In the genomic region with DNA sequence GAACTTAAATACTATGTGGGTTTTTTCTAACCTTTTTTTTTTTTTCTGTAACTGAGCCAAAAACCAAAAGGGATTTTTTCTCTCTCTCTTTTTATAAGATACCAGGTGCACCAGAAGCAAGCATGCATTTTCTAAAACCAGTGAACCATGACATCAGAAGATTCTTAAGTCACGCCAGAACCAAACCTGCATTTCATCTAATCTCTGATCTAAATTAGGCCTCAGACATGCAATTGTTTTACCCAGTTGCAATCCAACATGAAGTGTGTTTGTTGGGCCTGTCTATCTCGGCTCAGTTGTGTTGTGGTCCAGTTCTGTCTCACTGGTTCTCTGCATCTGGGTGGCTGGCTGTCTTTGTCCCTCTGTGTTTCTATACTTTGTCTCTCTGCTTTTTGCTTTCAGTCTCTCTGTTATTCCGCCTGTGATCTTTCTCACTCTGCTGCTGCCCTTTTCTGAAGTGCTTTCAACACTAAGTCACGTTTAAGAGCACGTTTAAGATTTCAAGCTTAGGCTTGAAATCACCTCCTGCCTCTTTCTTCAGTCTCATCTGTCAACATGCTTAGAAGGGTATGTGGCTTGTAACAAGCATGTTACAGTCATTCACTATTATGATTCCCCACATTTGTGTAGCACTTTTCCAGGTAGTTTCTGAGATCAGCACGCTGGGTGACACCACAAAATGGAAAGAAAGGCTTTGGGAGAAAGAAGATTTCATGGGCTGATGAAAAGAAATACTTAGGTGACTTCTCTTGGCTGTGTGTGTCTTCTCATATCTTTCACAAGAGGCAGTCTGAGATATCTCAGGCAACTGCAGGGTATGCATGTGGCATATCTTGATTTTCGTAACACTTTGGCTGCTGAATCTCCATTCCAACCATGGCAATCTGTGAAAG, we compare ENCODE assay signal across 13 cellular contexts.
DNase-seq lines count a peak whose midpoint lies in the region; ATAC-seq, FAIRE-seq and TF ChIP-seq lines count a peak whose summit lies in the region.
"Had no signal": no experiment of that assay in that cellular context is flagged by ENCODE, and none has a peak within 500 bp of the region (broad histone marks: within the 10 kb centered on the region; RNA-seq: fewer than 3 reads in every experiment).

No MANE protein-coding gene starts in this region.

- H3K27me3 ChIP-seq in SU-DHL-6 (ENCODE audit: low read length) = no peaks in the 10 kb centered on the region
- H3K27me3 ChIP-seq: testis had no signal

- H2AFZ ChIP-seq in SU-DHL-6 (ENCODE audit: low read depth, low read length, severe bottlenecking) = peak overlapping the region; percentile 8

- H3K36me3 ChIP-seq in SU-DHL-6 (ENCODE audit: low read length) = 0 out of 2 replicates have a peak, but pooled peaks cover 5% of the 10 kb centered on the region

- H4K20me1 ChIP-seq in SU-DHL-6 (ENCODE audit: low read depth, low read length) = no peaks in the 10 kb centered on the region

- H3K9me3 ChIP-seq in SU-DHL-6 (ENCODE audit: insufficient read depth, low read length) = peaks cover 5% of the 10 kb centered on the region; the same call in 1 of the 2 replicates
- H3K9me3 ChIP-seq: testis had no signal

- H3K9me2 ChIP-seq in SU-DHL-6 (replicated peaks; ENCODE audit: insufficient read depth, low read length) = no peaks in the 10 kb centered on the region

- H3K4me3 ChIP-seq in SU-DHL-6 (ENCODE audit: insufficient read depth, low read length, poor library complexity, severe bottlenecking) = peak overlapping the region; percentile 27
- H3K4me3 ChIP-seq: testis had no signal

- DNase-seq in GM12891 (ENCODE audit: insufficient read length, low spot score) (peak; percentile 13), HTR-8/SVneo (ENCODE audit: insufficient read length, low spot score) (no peak), HuH-7.5 (ENCODE audit: low spot score) (no peak)
- DNase-seq in naive thymus-derived CD8-positive, alpha-beta T cell = no peak
- DNase-seq in NK-92 treated with Interleukin-12 subunit alpha and Interleukin-12 subunit beta, amount 100 ng/mL, for 24 hours (lab: John Stamatoyannopoulos, UW) = no peak
- DNase-seq: CD8-positive, alpha-beta T cell; cerebellar nuclear complex; Kasumi-1; stimulated activated CD4-positive, alpha-beta T cell treated with anti-CD3 and anti-CD28 coated beads, Interleukin-15, amount 100 ng/mL, for 24 hours; testis had no signal

- H3K27ac ChIP-seq in SU-DHL-6 (ENCODE audit: low read depth, low read length) = peak overlapping the region; percentile 100
- H3K27ac ChIP-seq: testis had no signal

- peak; percentile 88 for FAIRE-seq in GM12891 (lab: Jason Lieb, UNC)
- FAIRE-seq in HTR-8/SVneo (lab: Jason Lieb, UNC) = no peak

- H3K4me2 ChIP-seq in SU-DHL-6 (ENCODE audit: low read depth, low read length, poor library complexity, severe bottlenecking) = peak overlapping the region; percentile 96

- H3K4me1 Mint-ChIP-seq in naive thymus-derived CD8-positive, alpha-beta T cell = peaks cover 0 to 8% (median 0%) of the 10 kb centered on the region in 4 donors

- peak overlapping the region; percentile 85 for H3K9ac ChIP-seq in SU-DHL-6 (ENCODE audit: low read length)

- no peaks in the 10 kb centered on the region for H3K79me2 ChIP-seq in SU-DHL-6 (ENCODE audit: insufficient read depth, low read length)

- ATAC-seq in GM21390 (IDR thresholded peaks at IDR 0.05; ENCODE audit: unreplicated experiment) (peak; percentile 84), HG03378 (IDR thresholded peaks at IDR 0.05; ENCODE audit: unreplicated experiment) (peak; percentile 66)
- ATAC-seq in naive thymus-derived CD8-positive, alpha-beta T cell = no peak
- ATAC-seq: CD8-positive, alpha-beta T cell had no signal

- H3K27ac Mint-ChIP-seq in naive thymus-derived CD8-positive, alpha-beta T cell = no peak overlapping the region
- H3K27ac Mint-ChIP-seq: CD8-positive, alpha-beta T cell had no signal

- H3K9me3 Mint-ChIP-seq in naive thymus-derived CD8-positive, alpha-beta T cell = peaks cover 0 to 35% (median 16%) of the 10 kb centered on the region in 9 donors

- peaks cover 24% of the 10 kb centered on the region for H3F3A ChIP-seq in SU-DHL-6 (ENCODE audit: insufficient read depth)

- peak overlapping the region in 1 of 10 donors; percentile 1 for H3K4me3 Mint-ChIP-seq in naive thymus-derived CD8-positive, alpha-beta T cell
- H3K4me3 Mint-ChIP-seq: CD8-positive, alpha-beta T cell had no signal

- POLR2A ChIA-PET in naive thymus-derived CD8-positive, alpha-beta T cell (lab: Charles Lee) = no interaction called here

- peak; percentile 34; the same call in 1 of the 2 replicates for TF ChIP-seq POLR2A in GM12891 (IDR thresholded peaks at IDR 0.05; ENCODE audit: low read depth, low read length)

- peaks cover 0 to 15% (median 4%) of the 10 kb centered on the region in 3 donors for H3K36me3 Mint-ChIP-seq in naive thymus-derived CD8-positive, alpha-beta T cell
- H3K36me3 Mint-ChIP-seq: CD8-positive, alpha-beta T cell had no signal

- no peak for TF ChIP-seq CTCF in SU-DHL-6 (IDR thresholded peaks at IDR 0.05; ENCODE audit: insufficient read depth, low read length, poor library complexity, severe bottlenecking)

- peaks cover 0 to 7% (median 0%) of the 10 kb centered on the region in 5 donors for H3K27me3 Mint-ChIP-seq in naive thymus-derived CD8-positive, alpha-beta T cell

TF ChIP-seq in GM12891, 5 proteins besides CTCF, POLR2A, EP300 and RAD21:
- TF ChIP-seq POLR2AphosphoS5 (IDR thresholded peaks at IDR 0.05; ENCODE audit: low read depth, low read length) = no peak
- peak; percentile 44; the same call in 1 of the 2 replicates for TF ChIP-seq TAF1 (IDR thresholded peaks at IDR 0.05; ENCODE audit: low read depth, low read length)
- TF ChIP-seq PAX5 (IDR thresholded peaks at IDR 0.05; ENCODE audit: insufficient read depth, low read length, severe bottlenecking) = peak; percentile 90
- no peak for TF ChIP-seq SPI1 (IDR thresholded peaks at IDR 0.05; ENCODE audit: low read depth, low read length)
- peak; percentile 47; the same call in 1 of the 2 replicates for TF ChIP-seq POU2F2 (IDR thresholded peaks at IDR 0.05; ENCODE audit: low read depth, low read length)

Comparison
In these comparisons a context has a peak if more than half of its experiments do, and no peak if none do; other contexts are left out.
1. ATAC-seq: peak in GM21390 (single experiment) and HG03378 (single experiment); none in naive thymus-derived CD8-positive, alpha-beta T cell (0 of 2).